In genomic region chr1:218718977-218719376, GRCh38 we compare ENCODE assay signal across 19 cellular contexts.
"Had no signal": no experiment of that assay in that cellular context is flagged by ENCODE, and none has a peak within 500 bp of the region (broad histone marks: within the 10 kb centered on the region; RNA-seq: fewer than 3 reads in every experiment).

No MANE protein-coding gene starts in this region.

- H3K27me3 Mint-ChIP-seq: activated CD4-positive, alpha-beta memory T cell treated with anti-CD3 and anti-CD28 coated beads for 36 hours; activated naive CD8-positive, alpha-beta T cell; dendritic cell treated with granulocyte-macrophage colony-stimulating factor and Interleukin-4, amounts not matched to agents 40 ng/mL and 50 ng/mL, for 4 days had no signal

- ATAC-seq: esophagus mucosa, lower lobe of right lung had no signal

- H3K9ac ChIP-seq: parathyroid adenoma had no signal

- H3K4me1 Mint-ChIP-seq: endodermal cell had no signal

- H3K4me3 Mint-ChIP-seq: activated CD4-positive, alpha-beta memory T cell treated with anti-CD3 and anti-CD28 coated beads for 36 hours; activated naive CD8-positive, alpha-beta T cell; dendritic cell treated with granulocyte-macrophage colony-stimulating factor and Interleukin-4, amounts not matched to agents 40 ng/mL and 50 ng/mL, for 4 days; endodermal cell; mesothelial cell of epicardium; neural crest cell; T-helper 2 cell treated with Interferon-gamma antibody and Interleukin-4, amounts not matched to agents 5 μg/mL and 100 μg/mL, for 36 hours had no signal

- H3K27ac ChIP-seq: lower lobe of right lung, parathyroid adenoma, tibial nerve had no signal

- H3K4me3 ChIP-seq: lower lobe of right lung, tibial nerve had no signal

- H3K36me3 ChIP-seq: lower lobe of right lung, tibial nerve had no signal

- DNase-seq: activated CD4-positive, alpha-beta memory T cell treated with anti-CD3 and anti-CD28 coated beads for 36 hours; activated CD4-positive, alpha-beta T cell treated with anti-CD3 and anti-CD28 coated beads for 1 hour; activated gamma-delta T cell; activated T-cell treated with anti-CD3 and anti-CD28 coated beads, Interleukin-2, amount 50 U/mL, for 48 hours; anterior cingulate cortex; central memory CD4-positive, alpha-beta T cell; endodermal cell; lower lobe of right lung; retina; small intestine; SW 1271 had no signal

- H3K36me3 Mint-ChIP-seq: activated CD4-positive, alpha-beta memory T cell treated with anti-CD3 and anti-CD28 coated beads for 36 hours; activated naive CD8-positive, alpha-beta T cell; mesothelial cell of epicardium had no signal

- H3K79me2 ChIP-seq: parathyroid adenoma had no signal

- H3K27ac Mint-ChIP-seq: activated CD4-positive, alpha-beta memory T cell treated with anti-CD3 and anti-CD28 coated beads for 36 hours; activated naive CD8-positive, alpha-beta T cell; dendritic cell treated with granulocyte-macrophage colony-stimulating factor and Interleukin-4, amounts not matched to agents 40 ng/mL and 50 ng/mL, for 4 days; endodermal cell; T-helper 2 cell treated with Interferon-gamma antibody and Interleukin-4, amounts not matched to agents 5 μg/mL and 100 μg/mL, for 36 hours had no signal

- H3K9me3 Mint-ChIP-seq: activated CD4-positive, alpha-beta memory T cell treated with anti-CD3 and anti-CD28 coated beads for 36 hours; T-helper 2 cell treated with Interferon-gamma antibody and Interleukin-4, amounts not matched to agents 5 μg/mL and 100 μg/mL, for 36 hours had no signal

- H3K4me1 ChIP-seq: lower lobe of right lung, parathyroid adenoma had no signal

- H2AFZ ChIP-seq: parathyroid adenoma had no signal

- H3K27me3 ChIP-seq: tibial nerve had no signal

- H3K9me3 ChIP-seq: lower lobe of right lung, tibial nerve had no signal
